In the genomic region with DNA sequence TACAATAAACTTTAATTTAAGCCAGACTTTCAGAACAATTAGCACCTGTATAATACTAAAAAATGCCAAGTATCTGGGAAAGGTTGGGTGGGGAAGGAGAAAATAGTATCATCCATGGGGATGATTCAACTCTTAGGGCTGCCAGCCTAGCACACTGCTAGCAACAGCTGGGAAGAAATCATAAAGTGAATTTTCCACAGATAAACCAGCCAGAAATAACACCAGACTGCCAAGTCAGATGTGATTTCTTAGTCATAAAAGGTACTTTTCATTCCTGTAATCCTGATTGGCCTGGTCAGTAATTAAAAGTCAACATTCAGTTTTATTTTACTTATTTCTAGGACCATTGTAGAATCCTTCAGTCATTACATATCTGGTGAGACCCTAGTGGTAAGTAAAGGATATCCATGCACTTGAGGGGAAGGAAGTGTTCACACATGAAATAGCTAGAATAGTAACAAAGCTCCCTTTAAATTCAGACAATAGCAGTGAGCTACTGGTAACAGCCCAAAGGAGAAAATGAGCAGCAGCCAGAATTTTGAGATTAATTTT, we compare ENCODE assay signal across 8 cellular contexts. TPM values are rescaled to one million over a fixed set of nuclear protein-coding genes. Genes with fewer than 3 reads are reported as not detected.
A peak's percentile ranks its signal among the peaks of the same experiment; 100 is the strongest.
DNase-seq lines count a peak whose midpoint lies in the region; ATAC-seq, FAIRE-seq and TF ChIP-seq lines count a peak whose summit lies in the region.

No MANE protein-coding gene starts in this region.

- no TSS peak for BruUV-seq in Caco-2 (replicated peaks; lab: Mats Ljungman, UMichigan)

- intact Hi-C loops in Caco-2 (cut with micrococcal nuclease; ENCODE audit: unreplicated experiment) = no loop called here

- H3K36me3 Mint-ChIP-seq in Caco-2 (ENCODE audit: insufficient read depth, unreplicated experiment) (no peaks in the 10 kb centered on the region), brain (no peaks in the 10 kb centered on the region)

- H3K9me3 ChIP-seq in Caco-2 (no peaks in the 10 kb centered on the region), mucosa of rectum (ENCODE audit: control insufficient read depth in 2 of 2, low read length in 2 of 2) (no peaks in the 10 kb centered on the region)

- DNase-seq in Caco-2 (no peak), DMS153 treated with DMSO at 0.1 percent for 48 hours (lab: John Stamatoyannopoulos, UW; ENCODE audit: unreplicated experiment) (no peak), NCI-H146 treated with DMSO at 0.1 percent for 48 hours (lab: John Stamatoyannopoulos, UW; ENCODE audit: unreplicated experiment) (no peak), GM12892 (ENCODE audit: insufficient read length) (no peak)
- DNase-seq in activated naive CD4-positive, alpha-beta T cell (lab: John Stamatoyannopoulos, UW) = no peak

- CTCF ChIA-PET in Caco-2 (lab: Charles Lee) = interaction anchor here (1.2 to 1.4 kb wide), 2 partner anchors 10 to 43 kb away, joined by 4 to 7 read pairs; no protein-coding TSS in a partner anchor

- TF ChIP-seq CTCF in Caco-2 (IDR thresholded peaks at IDR 0.05; ENCODE audit: insufficient read depth in 1 of 2, low read depth in 1 of 2, low read length in 1 of 2, severe bottlenecking in 1 of 2, unreplicated experiment in 1 of 2) (no peak), brain (conservative IDR thresholded peaks at IDR 0.05) (no peak)

- H3K27ac Mint-ChIP-seq in Caco-2 (ENCODE audit: unreplicated experiment) (peak overlapping the region; percentile 76), brain (peak overlapping the region in 3 of 5 experiments; percentile 77 to 84 (median 81))

- H3K4me1 Mint-ChIP-seq in Caco-2 (ENCODE audit: low read depth, unreplicated experiment) (peaks cover 44% of the 10 kb centered on the region), brain (peaks cover 59% of the 10 kb centered on the region)

- POLR2A ChIA-PET in Caco-2 (lab: Charles Lee) = no interaction called here

- H3K27me3 ChIP-seq in Caco-2 (replicated peaks; ENCODE audit: control insufficient read depth, insufficient read depth, low read length) = no peaks in the 10 kb centered on the region
- no peaks in the 10 kb centered on the region for H3K27me3 ChIP-seq in mucosa of rectum (ENCODE audit: control insufficient read depth in 2 of 2, insufficient read depth in 2 of 2, low read length in 2 of 2)

- no peak overlapping the region for H3K9ac ChIP-seq in mucosa of rectum (ENCODE audit: low read depth in 1 of 2, low read length in 2 of 2)

- TF ChIP-seq POLR2A in GM12892 (IDR thresholded peaks at IDR 0.05; ENCODE audit: low read depth, low read length) = no peak

- H3K9me3 Mint-ChIP-seq in Caco-2 (ENCODE audit: unreplicated experiment) = no peaks in the 10 kb centered on the region
- peaks cover 0 to 2% (median 0%) of the 10 kb centered on the region in 5 experiments for H3K9me3 Mint-ChIP-seq in brain

- H3K27ac ChIP-seq in mucosa of rectum (ENCODE audit: low read depth in 2 of 2, low read length in 2 of 2) = peak overlapping the region; percentile 26 to 34

- H3K4me3 Mint-ChIP-seq in Caco-2 (ENCODE audit: unreplicated experiment) = no peak overlapping the region
- no peak overlapping the region for H3K4me3 Mint-ChIP-seq in brain

- H3K4me1 ChIP-seq in Caco-2 (peaks cover 37% of the 10 kb centered on the region), mucosa of rectum (ENCODE audit: control insufficient read depth in 2 of 2, insufficient read depth in 2 of 2, low read length in 2 of 2) (peaks cover 8 to 18% of the 10 kb centered on the region in 2 donors)

- peak; percentile 1 for ATAC-seq in HG03342 (IDR thresholded peaks at IDR 0.05; ENCODE audit: unreplicated experiment)

- H3K36me3 ChIP-seq in Caco-2 (ENCODE audit: control insufficient read depth, insufficient read depth, low read length) (no peaks in the 10 kb centered on the region), mucosa of rectum (ENCODE audit: control insufficient read depth in 2 of 2, insufficient read depth in 2 of 2, low read length in 2 of 2) (no peaks in the 10 kb centered on the region)

- no peaks in the 10 kb centered on the region for H3K27me3 Mint-ChIP-seq in Caco-2 (ENCODE audit: insufficient read depth, unreplicated experiment)
- H3K27me3 Mint-ChIP-seq in brain = no peaks in the 10 kb centered on the region

- H3K4me3 ChIP-seq in Caco-2 (ENCODE audit: low read depth, low read length) (no peak overlapping the region), mucosa of rectum (ENCODE audit: low read length in 2 of 2) (no peak overlapping the region)

- no peak for FAIRE-seq in GM12892 (lab: Jason Lieb, UNC)

RNA-seq across cellular contexts. Expression of a gene that starts 59.4 kb away (rescaled TPM):
- 67.2 and 75.2 TPM in 2 replicates for total RNA-seq in Caco-2 (2022)
- 7.5 TPM for polyA plus RNA-seq in brain (ENCODE audit: insufficient read depth, low read depth, low replicate concordance)
- polyA plus RNA-seq in GM12892 (2012; ENCODE audit: missing spikeins) = 23.2 TPM
